In the genomic region with DNA sequence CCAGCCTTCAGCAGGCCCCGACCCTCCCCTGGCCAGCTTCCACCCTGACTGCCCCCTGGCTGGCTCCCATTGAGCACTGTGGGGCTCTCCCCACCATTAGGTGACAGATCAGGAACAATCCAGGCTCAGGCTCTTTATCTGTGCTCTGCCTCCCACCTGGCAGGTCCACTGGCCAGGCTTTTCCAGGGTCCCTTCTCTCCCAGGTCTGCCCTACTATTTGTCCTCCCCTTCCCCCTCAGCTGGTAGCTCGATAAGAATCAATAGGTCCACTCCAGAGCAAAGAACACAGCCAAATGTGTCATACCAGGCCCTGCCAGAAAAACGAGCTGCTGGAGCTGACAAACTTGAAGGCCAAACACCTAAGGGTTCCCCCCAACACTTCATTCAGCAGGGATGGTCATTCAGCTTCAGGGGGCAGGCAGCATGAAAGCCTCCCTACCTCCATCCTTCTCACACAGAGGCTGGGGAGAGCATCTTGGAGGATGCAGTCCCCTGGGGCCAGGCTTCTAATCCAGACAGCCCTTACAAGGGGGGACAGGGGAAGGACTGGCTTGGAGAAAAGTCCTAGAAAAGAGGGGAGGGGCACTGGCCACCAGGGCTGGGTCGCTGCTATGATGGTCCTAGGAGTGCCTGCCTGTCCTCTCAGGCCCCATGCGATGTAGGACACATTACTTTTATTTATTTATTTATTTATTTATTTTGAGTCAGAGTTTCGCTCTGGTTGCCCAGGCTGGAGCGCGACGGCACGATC, we compare ENCODE assay signal across 12 cellular contexts. TPM values are rescaled to one million over a fixed set of nuclear protein-coding genes. Genes with fewer than 3 reads are reported as not detected.
A peak's percentile ranks its signal among the peaks of the same experiment; 100 is the strongest.
DNase-seq lines count a peak whose midpoint lies in the region; ATAC-seq and TF ChIP-seq lines count a peak whose summit lies in the region.
"Had no signal": no experiment of that assay in that cellular context is flagged by ENCODE, and none has a peak within 500 bp of the region (broad histone marks: within the 10 kb centered on the region; RNA-seq: fewer than 3 reads in every experiment).

No MANE protein-coding gene starts in this region.

- no peaks in the 10 kb centered on the region for H3K9me3 ChIP-seq in HUES48 (ENCODE audit: control insufficient read depth, insufficient read depth, low read length)
- no peaks in the 10 kb centered on the region for H3K9me3 ChIP-seq in left lung
- H3K9me3 ChIP-seq: esophagus muscularis mucosa had no signal

- H3K27ac ChIP-seq in HUES48 (ENCODE audit: low read depth, low read length): peak overlapping the region; percentile 97
- H3K27ac ChIP-seq in left lung: peak overlapping the region; percentile 13 to 57
- H3K27ac ChIP-seq: esophagus muscularis mucosa had no signal

- ATAC-seq in WTC11 (no peak), left lung (no peak), GM21526 (IDR thresholded peaks at IDR 0.05; ENCODE audit: low FRiP score, unreplicated experiment) (no peak)

- H3K27me3 ChIP-seq in HUES48 (ENCODE audit: control insufficient read depth, insufficient read depth, low read length) (no peaks in the 10 kb centered on the region), left lung (peaks cover 0 to 23% of the 10 kb centered on the region in 2 donors)

- H3K36me3 ChIP-seq in HUES48 (ENCODE audit: control insufficient read depth, insufficient read depth, low read length) (peaks cover 20% of the 10 kb centered on the region), left lung (peaks cover 0 to 8% of the 10 kb centered on the region in 2 donors)

- CTCF ChIA-PET in WTC11 (lab: Charles Lee): interaction anchor here (1.0 to 5.1 kb wide), 7 partner anchors 21 to 62 kb away, joined by 3 to 36 read pairs (median 17); a partner anchor contains a TSS

- intact Hi-C loops in left lung (cut with DNase I): no loop called here

- TF ChIP-seq CTCF in WTC11 (IDR thresholded peaks at IDR 0.05): no peak
- no peak for TF ChIP-seq CTCF in left lung (IDR thresholded peaks at IDR 0.05)
- no peak for TF ChIP-seq CTCF in type B pancreatic cell (conservative IDR thresholded peaks at IDR 0.05)

- no peak overlapping the region for H3K4me3 ChIP-seq in HUES48 (ENCODE audit: low read depth, low read length)
- H3K4me3 ChIP-seq in left lung: no peak overlapping the region
- H3K4me3 ChIP-seq: esophagus muscularis mucosa had no signal

- H3K4me1 ChIP-seq in HUES48 (ENCODE audit: control insufficient read depth, insufficient read depth, low read length) (peaks cover 45% of the 10 kb centered on the region), left lung (peaks cover 5 to 14% of the 10 kb centered on the region in 2 donors)

- peaks cover 26% of the 10 kb centered on the region for H3K36me3 Mint-ChIP-seq in WTC11
- peaks cover 28% of the 10 kb centered on the region for H3K36me3 Mint-ChIP-seq in type B pancreatic cell

- POLR2A ChIA-PET in WTC11 (lab: Charles Lee): interaction anchor here (1.1 to 2.4 kb wide), 4 partner anchors 10 to 59 kb away, joined by 3 to 13 read pairs (median 4); a partner anchor contains a TSS

- 0 out of 2 replicates have a peak overlapping the region, but pooled peaks have one; percentile 45 for H3K9ac ChIP-seq in HUES48 (ENCODE audit: low read depth, low read length)

- H3K27ac Mint-ChIP-seq in WTC11 (peak overlapping the region; percentile 98), type B pancreatic cell (peak overlapping the region; percentile 99)
- H3K27ac Mint-ChIP-seq: activated T-helper 1 cell treated with anti-CD3 and anti-CD28 coated beads, Interleukin-12 subunit alpha, Interleukin-12 subunit beta, Interleukin-2, Interleukin-4 antibody, amounts not matched to agents 30 ng/mL and 10 ng/mL and 1 ng/mL, durations not matched to agents 14 hours and 24 hours and 36 hours had no signal

- peaks cover 86% of the 10 kb centered on the region for H3K4me1 Mint-ChIP-seq in WTC11
- peaks cover 55% of the 10 kb centered on the region for H3K4me1 Mint-ChIP-seq in type B pancreatic cell (ENCODE audit: unreplicated experiment)

- H3K4me3 Mint-ChIP-seq in WTC11: peak overlapping the region; percentile 53
- peak overlapping the region; percentile 76 for H3K4me3 Mint-ChIP-seq in type B pancreatic cell

- no peaks in the 10 kb centered on the region for H3K27me3 Mint-ChIP-seq in WTC11 (ENCODE audit: low read depth)
- H3K27me3 Mint-ChIP-seq in type B pancreatic cell: no peaks in the 10 kb centered on the region

- DNase-seq in WTC11 (ENCODE audit: low spot score) (no peak), left lung (no peak), type B pancreatic cell (ENCODE audit: extremely low spot score, unreplicated experiment) (no peak), DMS114 treated with DMSO at 0.1 percent for 48 hours (lab: John Stamatoyannopoulos, UW; ENCODE audit: unreplicated experiment) (no peak), cerebellar nuclear complex (lab: John Stamatoyannopoulos, UW) (no peak)
- DNase-seq: activated CD4-positive, alpha-beta T cell treated with anti-CD3 and anti-CD28 coated beads for 4 hours; GOT3; NCI-H146 had no signal

- H3K9me3 Mint-ChIP-seq in WTC11 (no peaks in the 10 kb centered on the region), type B pancreatic cell (no peaks in the 10 kb centered on the region)
- H3K9me3 Mint-ChIP-seq: activated T-helper 1 cell treated with anti-CD3 and anti-CD28 coated beads, Interleukin-12 subunit alpha, Interleukin-12 subunit beta, Interleukin-2, Interleukin-4 antibody, amounts not matched to agents 30 ng/mL and 10 ng/mL and 1 ng/mL, durations not matched to agents 14 hours and 24 hours and 36 hours had no signal

TF ChIP-seq in WTC11, 78 proteins besides CTCF, POLR2A, EP300 and RAD21:
- TF ChIP-seq RORB (CRISPR knock-in tag; IDR thresholded peaks at IDR 0.05): no peak
- TF ChIP-seq, protein P1, sequence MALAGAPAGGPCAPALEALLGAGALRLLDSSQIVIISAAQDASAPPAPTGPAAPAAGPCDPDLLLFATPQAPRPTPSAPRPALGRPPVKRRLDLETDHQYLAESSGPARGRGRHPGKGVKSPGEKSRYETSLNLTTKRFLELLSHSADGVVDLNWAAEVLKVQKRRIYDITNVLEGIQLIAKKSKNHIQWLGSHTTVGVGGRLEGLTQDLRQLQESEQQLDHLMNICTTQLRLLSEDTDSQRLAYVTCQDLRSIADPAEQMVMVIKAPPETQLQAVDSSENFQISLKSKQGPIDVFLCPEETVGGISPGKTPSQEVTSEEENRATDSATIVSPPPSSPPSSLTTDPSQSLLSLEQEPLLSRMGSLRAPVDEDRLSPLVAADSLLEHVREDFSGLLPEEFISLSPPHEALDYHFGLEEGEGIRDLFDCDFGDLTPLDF (CRISPR knock-in tag; IDR thresholded peaks at IDR 0.05): no peak
- peak; percentile 52 for TF ChIP-seq ZNF423 (CRISPR knock-in tag; IDR thresholded peaks at IDR 0.05)

RNA-seq across cellular contexts. Expression of a gene that starts 1.9 kb away (rescaled TPM):
- total RNA-seq in WTC11 (2021) (461 to 525 TPM (median 465 TPM) in 3 replicates), left lung (100 to 1,000 TPM; 447 to 667 TPM), type B pancreatic cell (ENCODE audit: low replicate concordance) (480 and 1,293 TPM in 2 replicates)

RNA-seq across cellular contexts. Expression of a gene that starts 42.1 kb away (rescaled TPM):
- 424 to 477 TPM (median 429 TPM) in 3 replicates for total RNA-seq in WTC11 (2021)
- total RNA-seq in left lung: 1,000 to 10,000 TPM in 1 of 2 donors, 100 to 1,000 TPM in 1; 583 to 1,126 TPM
- 768 and 2,227 TPM in 2 replicates for total RNA-seq in type B pancreatic cell (ENCODE audit: low replicate concordance)

RNA-seq across cellular contexts. Expression of a gene that starts 59.3 kb away (rescaled TPM):
- total RNA-seq in WTC11 (2021) (730 to 860 TPM (median 838 TPM) in 3 replicates), left lung (100 to 1,000 TPM; 326 to 378 TPM), type B pancreatic cell (ENCODE audit: low replicate concordance) (450 and 521 TPM in 2 replicates)
